1 cellular context compared by ENCODE assay signal in genomic region chr2:222439692-222440091, GRCh38.
TF ChIP-seq lines count a peak whose summit lies in the region.

No MANE protein-coding gene starts in this region.

TF ChIP-seq in GM23338, 12 proteins besides CTCF, POLR2A, EP300 and RAD21 (continued from another document):
- TF ChIP-seq ZNF462 (CRISPR knock-in tag; IDR thresholded peaks at IDR 0.05) = no peak
- no peak for TF ChIP-seq ZNF331 (CRISPR knock-in tag; IDR thresholded peaks at IDR 0.05; ENCODE audit: low read depth)
- no peak for TF ChIP-seq NANOG (IDR thresholded peaks at IDR 0.05; ENCODE audit: borderline replicate concordance)
